In genomic region chr6:137903933-137904821, GRCh38 we compare ENCODE assay signal across 7 cellular contexts. TPM values are rescaled to one million over a fixed set of nuclear protein-coding genes. Genes with fewer than 3 reads are reported as not detected.
DNase-seq lines count a peak whose midpoint lies in the region; ATAC-seq and TF ChIP-seq lines count a peak whose summit lies in the region.

No MANE protein-coding gene starts in this region.

- H3K27ac ChIP-seq in RWPE1 (no peak overlapping the region), testis (no peak overlapping the region)

- no peaks in the 10 kb centered on the region for H3K36me3 ChIP-seq in testis (ENCODE audit: low read depth, missing control alignments)

- 74 to 77% methylated on average over 12 of the region's 12 CpGs for WGBS in testis, 2 donors

- POLR2A ChIA-PET in RWPE1 (lab: Yijun Ruan, JAX; ENCODE audit: low non-redundant PET), result no interaction called here

- TF ChIP-seq CTCF in RWPE1 (conservative IDR thresholded peaks at IDR 0.05; ENCODE audit: low read depth), result no peak
- no peak for TF ChIP-seq CTCF in fibroblast of pulmonary artery (IDR thresholded peaks at IDR 0.05; ENCODE audit: low read length, missing control alignments)
- TF ChIP-seq CTCF in testis (IDR thresholded peaks at IDR 0.05), result no peak

- DNase-seq in RWPE1 (ENCODE audit: low spot score), result peak; percentile 13
- DNase-seq in fibroblast of pulmonary artery (ENCODE audit: low read depth), result peak; percentile 47
- no peak for DNase-seq in NCI-H1694 treated with DMSO at 0.1 percent for 48 hours (lab: John Stamatoyannopoulos, UW)
- no peak for DNase-seq in RKO (ENCODE audit: low spot score)
- no peak for DNase-seq in testis

- no peak for TF ChIP-seq POLR2A in testis (IDR thresholded peaks at IDR 0.05)

- intact Hi-C loops in testis (cut with DNase I; ENCODE audit: low total_unique reads), result no loop called here

- H3K9me3 ChIP-seq in testis, result no peaks in the 10 kb centered on the region

- H3K27me3 ChIP-seq in testis, result no peaks in the 10 kb centered on the region

- CTCF ChIA-PET in RWPE1 (lab: Yijun Ruan, JAX), result no interaction called here

- no peak overlapping the region for H3K4me3 ChIP-seq in fibroblast of pulmonary artery (replicated peaks; ENCODE audit: low read depth, low read length)
- H3K4me3 ChIP-seq in testis, result no peak overlapping the region

- peak; percentile 78 for ATAC-seq in GM19025 (IDR thresholded peaks at IDR 0.05; ENCODE audit: low read depth, unreplicated experiment)
- peak; percentile 77 for ATAC-seq in HG02938 (IDR thresholded peaks at IDR 0.05; ENCODE audit: unreplicated experiment)

- H3K4me1 ChIP-seq in testis, result no peaks in the 10 kb centered on the region

RNA-seq across cellular contexts. Expression of gene TNFAIP3, which starts 37.1 kb away (rescaled TPM):
- total RNA-seq in testis, result 10 to 100 TPM; 12.6 to 15.2 TPM
- 25.1 TPM for polyA plus RNA-seq in testis (ENCODE audit: insufficient read depth, low read depth, low replicate concordance)

Comparison
In these comparisons a context has a peak if more than half of its experiments do, and no peak if none do; other contexts are left out.
1. DNase-seq: peak in RWPE1 (single experiment) and fibroblast of pulmonary artery (single experiment); none in NCI-H1694 treated with DMSO at 0.1 percent for 48 hours (single experiment), RKO (single experiment) and testis (single experiment).